ENCODE assay signal across 10 cellular contexts in genomic region chr10:45235823-45236222, GRCh38.
A peak's percentile ranks its signal among the peaks of the same experiment; 100 is the strongest.
DNase-seq lines count a peak whose midpoint lies in the region; TF ChIP-seq lines count a peak whose summit lies in the region.
"Had no signal": no experiment of that assay in that cellular context is flagged by ENCODE, and none has a peak within 500 bp of the region (broad histone marks: within the 10 kb centered on the region; RNA-seq: fewer than 3 reads in every experiment).

No MANE protein-coding gene starts in this region.

- H3F3A ChIP-seq in Loucy (ENCODE audit: low read depth): no peaks in the 10 kb centered on the region

- TF ChIP-seq CTCF in Loucy (conservative IDR thresholded peaks at IDR 0.05; ENCODE audit: low read length): no peak
- TF ChIP-seq CTCF in choroid plexus epithelial cell (conservative IDR thresholded peaks at IDR 0.05; ENCODE audit: low read depth, low read length): no peak
- no peak for TF ChIP-seq CTCF in WERI-Rb-1 (IDR thresholded peaks at IDR 0.05; ENCODE audit: low read depth, low read length)

- peaks cover 5% of the 10 kb centered on the region for H3K4me1 ChIP-seq in Loucy (ENCODE audit: insufficient read depth, low read length, poor library complexity, severe bottlenecking)
- H3K4me1 ChIP-seq: vagina had no signal

- DNase-seq in DMS53 (lab: John Stamatoyannopoulos, UW): peak; percentile 53
- peak; percentile 10 for DNase-seq in choroid plexus epithelial cell (ENCODE audit: low read depth)
- peak; percentile 44 for DNase-seq in medulla oblongata (ENCODE audit: extremely low spot score)
- DNase-seq in NK-92 treated with Interleukin-12 subunit alpha and Interleukin-12 subunit beta, amount 100 ng/mL, for 24 hours (lab: John Stamatoyannopoulos, UW): no peak
- no peak for DNase-seq in T-helper 2 cell
- DNase-seq in WERI-Rb-1: no peak
- DNase-seq in middle frontal gyrus (ENCODE audit: extremely low spot score, low spot score): no peak
- DNase-seq: NCI-H1436 treated with DMSO at 0.1 percent for 48 hours had no signal

- H3K9ac ChIP-seq in Loucy (ENCODE audit: low read depth, low read length, poor library complexity, severe bottlenecking): no peak overlapping the region

- no peaks in the 10 kb centered on the region for H3K36me3 ChIP-seq in Loucy (ENCODE audit: insufficient read depth, low read length)
- no peaks in the 10 kb centered on the region for H3K36me3 ChIP-seq in WERI-Rb-1
- H3K36me3 ChIP-seq: vagina had no signal

- no peaks in the 10 kb centered on the region for H3K9me2 ChIP-seq in Loucy (replicated peaks; ENCODE audit: low read depth, low read length)

- no peak overlapping the region for H3K4me3 ChIP-seq in Loucy (ENCODE audit: low read length, poor library complexity, severe bottlenecking)
- H3K4me3 ChIP-seq in choroid plexus epithelial cell (ENCODE audit: low read depth, low read length): no peak overlapping the region
- no peak overlapping the region for H3K4me3 ChIP-seq in WERI-Rb-1 (ENCODE audit: low read depth, low read length)
- H3K4me3 ChIP-seq: vagina had no signal

- peak overlapping the region; percentile 52; the same call in 1 of the 2 replicates for H2AFZ ChIP-seq in Loucy (ENCODE audit: low read length)

- no peak overlapping the region for H3K27ac ChIP-seq in WERI-Rb-1
- H3K27ac ChIP-seq: vagina had no signal

- no peaks in the 10 kb centered on the region for H3K79me2 ChIP-seq in Loucy (ENCODE audit: insufficient read depth, low read length)

- H3K27me3 ChIP-seq in Loucy (ENCODE audit: insufficient read depth, low read length, poor library complexity, severe bottlenecking) (no peaks in the 10 kb centered on the region), WERI-Rb-1 (ENCODE audit: insufficient read depth, low read depth, severe bottlenecking) (no peaks in the 10 kb centered on the region)
- H3K27me3 ChIP-seq: vagina had no signal

- no peak overlapping the region for H3K4me2 ChIP-seq in Loucy (ENCODE audit: low read depth, low read length, poor library complexity, severe bottlenecking)

- no peaks in the 10 kb centered on the region for H4K20me1 ChIP-seq in Loucy (ENCODE audit: insufficient read depth, low read length, poor library complexity, severe bottlenecking)

- H3K9me3 ChIP-seq in Loucy (ENCODE audit: insufficient read depth, low read depth, low read length) (no peaks in the 10 kb centered on the region), WERI-Rb-1 (ENCODE audit: severe bottlenecking) (no peaks in the 10 kb centered on the region)
- H3K9me3 ChIP-seq: vagina had no signal

Comparison
In these comparisons a context has a peak if more than half of its experiments do, and no peak if none do; other contexts are left out.
1. DNase-seq: peak in DMS53 (single experiment), choroid plexus epithelial cell (single experiment) and medulla oblongata (single experiment); none in NK-92 treated with Interleukin-12 subunit alpha and Interleukin-12 subunit beta, amount 100 ng/mL, for 24 hours (single experiment), T-helper 2 cell (0 of 5), WERI-Rb-1 (single experiment) and middle frontal gyrus (single experiment).